8 cellular contexts compared by ENCODE assay signal in genomic region chr1:246497331-246497915, GRCh38. TPM values are rescaled to one million over a fixed set of nuclear protein-coding genes. Genes with fewer than 3 reads are reported as not detected.
A peak's percentile ranks its signal among the peaks of the same experiment; 100 is the strongest.
DNase-seq lines count a peak whose midpoint lies in the region; ATAC-seq, FAIRE-seq and TF ChIP-seq lines count a peak whose summit lies in the region.

No MANE protein-coding gene starts in this region.

- TF ChIP-seq CTCF in CD8-positive, alpha-beta T cell (IDR thresholded peaks at IDR 0.05) = peak; percentile 69
- TF ChIP-seq CTCF in MCF 10A (IDR thresholded peaks at IDR 0.05; ENCODE audit: unreplicated experiment) = peak; percentile 86
- TF ChIP-seq CTCF in HepG2 (CRISPR knock-in tag; IDR thresholded peaks at IDR 0.05) = peak; percentile 65

- WGBS in HepG2 (ENCODE audit: low lambda C conversion rate) = 66% methylated on average over 2 of the region's 2 CpGs

- peaks cover 13% of the 10 kb centered on the region for H3K4me1 Mint-ChIP-seq in CD8-positive, alpha-beta T cell (ENCODE audit: low read depth)
- H3K4me1 Mint-ChIP-seq in MCF 10A (ENCODE audit: insufficient read depth, unreplicated experiment) = peaks cover 7% of the 10 kb centered on the region

- ATAC-seq in CD8-positive, alpha-beta T cell = peak; percentile 69
- peak; percentile 41 for ATAC-seq in GM18858 (IDR thresholded peaks at IDR 0.05; ENCODE audit: unreplicated experiment)
- peak; percentile 23; the same call in 1 of the 3 replicates for ATAC-seq in HepG2

- no peak overlapping the region for H3K27ac ChIP-seq in CD8-positive, alpha-beta T cell (ENCODE audit: low read depth, low read length)
- H3K27ac ChIP-seq in HepG2 (ENCODE audit: extremely low read length, insufficient read depth, low read length) = no peak overlapping the region

- TF ChIP-seq POLR2A in HepG2 (IDR thresholded peaks at IDR 0.05; ENCODE audit: insufficient read depth in 1 of 2, low read depth in 2 of 2, low read length in 2 of 2) = no peak

- CTCF ChIA-PET in CD8-positive, alpha-beta T cell (lab: Charles Lee) = interaction anchor here (0.6 to 3.2 kb wide), 20 partner anchors 8 to 262 kb away, joined by 3 to 14 read pairs (median 3); partner anchors contain the start of gene SMYD3
- CTCF ChIA-PET in MCF 10A (lab: Yijun Ruan, JAX) (interaction anchor here (0.6 to 8.6 kb wide), 57 partner anchors 8 to 1801 kb away, joined by 3 to 116 read pairs (median 4); partner anchors contain the start of gene SMYD3), HepG2 (lab: Yijun Ruan, JAX; ENCODE audit: low intra/inter-chr PET ratio, low total read pairs) (interaction anchor here (0.9 to 2.3 kb wide), 4 partner anchors 32 to 257 kb away, joined by 3 to 10 read pairs (median 6); no protein-coding TSS in a partner anchor)

- H3K4me3 Mint-ChIP-seq in CD8-positive, alpha-beta T cell = no peak overlapping the region
- H3K4me3 Mint-ChIP-seq in MCF 10A (ENCODE audit: unreplicated experiment) = no peak overlapping the region

- POLR2A ChIA-PET in CD8-positive, alpha-beta T cell (lab: Charles Lee) = no interaction called here
- POLR2A ChIA-PET in MCF 10A (lab: Yijun Ruan, JAX) (interaction anchor here (1.0 to 1.8 kb wide), 3 partner anchors 9 to 68 kb away, joined by 3 to 8 read pairs (median 4); partner anchors contain the start of genes CNST, SMYD3 and TFB2M), HepG2 (lab: Yijun Ruan, JAX) (no interaction called here)

- no peaks in the 10 kb centered on the region for H4K20me1 ChIP-seq in HepG2 (ENCODE audit: insufficient read depth, low read length)

- FAIRE-seq in HepG2 (lab: Jason Lieb, UNC) (no peak), urothelium cell line (lab: Jason Lieb, UNC) (no peak)

- H3K27ac Mint-ChIP-seq in CD8-positive, alpha-beta T cell = no peak overlapping the region
- no peak overlapping the region for H3K27ac Mint-ChIP-seq in MCF 10A (ENCODE audit: low read depth, unreplicated experiment)

- intact Hi-C loops in CD8-positive, alpha-beta T cell (cut with DNase I, micrococcal nuclease) = loop anchor here (1.0 kb wide), 3 partner anchors 62 to 257 kb away; no protein-coding TSS in a partner anchor
- intact Hi-C loops in MCF 10A (cut with micrococcal nuclease) = loop anchor here (1.0 to 5.0 kb wide), 7 partner anchors 31 to 990 kb away; partner anchors contain the start of genes CNST and TFB2M
- intact Hi-C loops in HepG2 (cut with micrococcal nuclease; ENCODE audit: unreplicated experiment) = no loop called here
- intact Hi-C loops in posterior cingulate gyrus (cut with DNase I) = loop anchor here (2.0 to 5.0 kb wide), 2 partner anchors 200 to 257 kb away; no protein-coding TSS in a partner anchor

- DNase-seq in CD8-positive, alpha-beta T cell = peak in 1 of 7 experiments; percentile 28
- DNase-seq in HPDE6-E6E7 (ENCODE audit: extremely low spot score) (peak; percentile 41), NCI-H82 treated with DMSO at 0.1 percent for 48 hours (lab: John Stamatoyannopoulos, UW; ENCODE audit: unreplicated experiment) (peak; percentile 58), MCF 10A (ENCODE audit: unreplicated experiment) (peak; percentile 91), HepG2 (ENCODE audit: low spot score) (peak; percentile 72), urothelium cell line (ENCODE audit: low spot score) (peak; percentile 43), posterior cingulate gyrus (no peak)

- TF ChIP-seq RAD21 in HepG2 (CRISPR knock-in tag; IDR thresholded peaks at IDR 0.05) = 0 out of 2 replicates have a peak, but pooled peaks have one; percentile 26

- H3K4me1 ChIP-seq in CD8-positive, alpha-beta T cell (ENCODE audit: insufficient read depth, low read length) = peaks cover 6% of the 10 kb centered on the region
- no peaks in the 10 kb centered on the region for H3K4me1 ChIP-seq in HepG2 (ENCODE audit: insufficient read depth, low read length)

- no peak for TF ChIP-seq EP300 in HepG2 (IDR thresholded peaks at IDR 0.05; ENCODE audit: low read depth in 2 of 2, low read length in 2 of 2)
- no peak for TF ChIP-seq EP300 in HepG2 (CRISPR knock-in tag; IDR thresholded peaks at IDR 0.05; ENCODE audit: borderline replicate concordance)

- in situ Hi-C loops in HepG2 (cut with HindIII; ENCODE audit: extremely low pct_ligation_motif_present, low pct_unique_long_range_greater_than_20kb) = loop anchor here (25.0 kb wide), 1 partner anchor 1335 kb away; the partner anchor contains the start of gene KIF26B

- no peak overlapping the region for H3K9ac ChIP-seq in HepG2 (ENCODE audit: insufficient read depth, low read depth, low read length)

- H3K36me3 ChIP-seq in CD8-positive, alpha-beta T cell (ENCODE audit: insufficient read depth, low read length) = no peaks in the 10 kb centered on the region
- 0 out of 5 replicates have a peak, but pooled peaks cover 0 to 3% of the 10 kb centered on the region in 2 experiments for H3K36me3 ChIP-seq in HepG2 (replicated peaks in 1 of 2; ENCODE audit: control insufficient read depth in 1 of 2, insufficient read depth in 2 of 2, low read length in 2 of 2)

- H3K79me2 ChIP-seq in HepG2 (ENCODE audit: insufficient read depth, low read length) = peaks cover 2% of the 10 kb centered on the region

- H3K27me3 Mint-ChIP-seq in CD8-positive, alpha-beta T cell (ENCODE audit: low read depth) = no peaks in the 10 kb centered on the region
- H3K27me3 Mint-ChIP-seq in MCF 10A (ENCODE audit: insufficient read depth, unreplicated experiment) = no peaks in the 10 kb centered on the region

- H2AFZ ChIP-seq in HepG2 (ENCODE audit: low read length) = no peak overlapping the region

- H3K4me2 ChIP-seq in HepG2 (ENCODE audit: low read depth, low read length) = no peak overlapping the region

- H3K9me3 ChIP-seq in CD8-positive, alpha-beta T cell (ENCODE audit: low read length) = no peaks in the 10 kb centered on the region
- no peaks in the 10 kb centered on the region for H3K9me3 ChIP-seq in HepG2 (ENCODE audit: low read length)

- no peaks in the 10 kb centered on the region for H3K9me3 Mint-ChIP-seq in CD8-positive, alpha-beta T cell
- H3K9me3 Mint-ChIP-seq in MCF 10A (ENCODE audit: unreplicated experiment) = no peaks in the 10 kb centered on the region

- H3K27me3 ChIP-seq in CD8-positive, alpha-beta T cell (ENCODE audit: insufficient read depth, low read length) = no peaks in the 10 kb centered on the region
- H3K27me3 ChIP-seq in HepG2 (ENCODE audit: control insufficient read depth in 1 of 2, insufficient read depth in 2 of 2, low read length in 2 of 2) = no peaks in the 10 kb centered on the region

- H3K36me3 Mint-ChIP-seq in CD8-positive, alpha-beta T cell = peaks cover 4% of the 10 kb centered on the region
- H3K36me3 Mint-ChIP-seq in MCF 10A (ENCODE audit: insufficient read depth, unreplicated experiment) = peaks cover under 1% of the 10 kb centered on the region

- no TSS peak for BruUV-seq in MCF 10A (replicated peaks; lab: Mats Ljungman, UMichigan)
- no TSS peak for BruUV-seq in HepG2 (replicated peaks; lab: Mats Ljungman, UMichigan)

- no peak overlapping the region for H3K4me3 ChIP-seq in CD8-positive, alpha-beta T cell (ENCODE audit: low read depth, low read length)
- no peak overlapping the region for H3K4me3 ChIP-seq in HepG2 (replicated peaks in 1 of 3; ENCODE audit: insufficient read depth in 1 of 3, low read depth in 2 of 3, low read length in 3 of 3)

TF ChIP-seq in HepG2, 621 proteins besides CTCF, POLR2A, EP300 and RAD21 (continues in another document):
- TF ChIP-seq, protein P1, sequence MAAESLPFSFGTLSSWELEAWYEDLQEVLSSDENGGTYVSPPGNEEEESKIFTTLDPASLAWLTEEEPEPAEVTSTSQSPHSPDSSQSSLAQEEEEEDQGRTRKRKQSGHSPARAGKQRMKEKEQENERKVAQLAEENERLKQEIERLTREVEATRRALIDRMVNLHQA (CRISPR knock-in tag; IDR thresholded peaks at IDR 0.05) = no peak

RNA-seq across cellular contexts. Expression of gene SMYD3, which starts 9.7 kb away (rescaled TPM):
- 10 to 100 TPM; 20.5 to 21.2 TPM for total RNA-seq in CD8-positive, alpha-beta T cell
- total RNA-seq in MCF 10A (2022) = 21.4 and 26.9 TPM in 2 replicates
- 27.7 and 32.9 TPM in 2 replicates for total RNA-seq in HepG2 (2016; rRNA removed; fragmentation: Illumina TruSeq; extraction: Trizol)
- 54.0 and 56.1 TPM in 2 replicates for total RNA-seq in HepG2 (2016; cell fraction: cytosol; rRNA removed; fragmentation: Illumina TruSeq; extraction: Trizol; ENCODE audit: low read depth)
- total RNA-seq in HepG2 (2016; cell fraction: insoluble cytoplasmic fraction; rRNA removed; fragmentation: Illumina TruSeq; extraction: Trizol) = 24.8 and 37.8 TPM in 2 replicates
- 35.4 and 37.3 TPM in 2 replicates for total RNA-seq in HepG2 (2016; cell fraction: membrane; rRNA removed; fragmentation: Illumina TruSeq; extraction: Trizol)
- total RNA-seq in HepG2 (2016; cell fraction: nucleus; rRNA removed; fragmentation: Illumina TruSeq; extraction: Trizol) = 28.7 and 30.4 TPM in 2 replicates
- polyA plus RNA-seq in HepG2 (2011; rRNA removed) = 29.2 and 35.8 TPM in 2 replicates
- polyA plus RNA-seq in HepG2 (2011; cell fraction: cytosol; rRNA removed) = 19.7 and 23.0 TPM in 2 replicates
- 10.9 and 13.1 TPM in 2 replicates for polyA plus RNA-seq in HepG2 (2011; cell fraction: nucleus; rRNA removed)
- 44.3 and 60.7 TPM in 2 replicates for polyA plus RNA-seq in HepG2 (2012)
- polyA plus RNA-seq in HepG2 (2016; cell fraction: cytosol; fragmentation: Illumina TruSeq; extraction: Trizol; ENCODE audit: low read depth) = 30.9 and 35.7 TPM in 2 replicates
- polyA plus RNA-seq in HepG2 (2016; cell fraction: insoluble cytoplasmic fraction; fragmentation: Illumina TruSeq; extraction: Trizol; ENCODE audit: low read depth) = 37.3 and 37.7 TPM in 2 replicates
- polyA plus RNA-seq in HepG2 (2016; cell fraction: membrane; fragmentation: Illumina TruSeq; extraction: Trizol; ENCODE audit: low read depth) = 25.1 and 29.0 TPM in 2 replicates
- polyA plus RNA-seq in HepG2 (2016; cell fraction: nucleus; fragmentation: Illumina TruSeq; extraction: Trizol; ENCODE audit: insufficient read depth, low read depth) = 17.8 and 20.2 TPM in 2 replicates
- 37.6 and 43.7 TPM in 2 replicates for polyA minus RNA-seq in HepG2 (2011; rRNA and poly(A)+ RNA removed; ENCODE audit: low replicate concordance)
- polyA minus RNA-seq in HepG2 (2011; cell fraction: cytosol; rRNA and poly(A)+ RNA removed) = 11.4 and 12.4 TPM in 2 replicates
- polyA minus RNA-seq in HepG2 (2011; cell fraction: nucleus; rRNA and poly(A)+ RNA removed) = 59.6 and 65.0 TPM in 2 replicates

Comparison
In these comparisons a context has a peak if more than half of its experiments do, and no peak if none do; other contexts are left out.
1. DNase-seq: peak in HPDE6-E6E7 (single experiment), NCI-H82 treated with DMSO at 0.1 percent for 48 hours (single experiment), MCF 10A (single experiment), HepG2 (single experiment) and urothelium cell line (single experiment); none in posterior cingulate gyrus (0 of 10).
2. Peak in every context shown above with its lines, with median percentiles within 50 percentile points of each other: ATAC-seq and CTCF ChIP-seq.